In genomic region chr2:44931177-44931795, GRCh38 we compare ENCODE assay signal across 16 cellular contexts. TPM values are rescaled to one million over a fixed set of nuclear protein-coding genes. Genes with fewer than 3 reads are reported as not detected.
"Had no signal": no experiment of that assay in that cellular context is flagged by ENCODE, and none has a peak within 500 bp of the region (broad histone marks: within the 10 kb centered on the region; RNA-seq: fewer than 3 reads in every experiment).

No MANE protein-coding gene starts in this region.

- H3K27ac Mint-ChIP-seq: nephron had no signal

- H3K36me3 Mint-ChIP-seq: activated naive CD4-positive, alpha-beta T cell treated with anti-CD3 and anti-CD28 coated beads, Interleukin-2, amount 10 ng/mL, durations not matched to agents 7 days and 5 days had no signal

- H3K9me3 Mint-ChIP-seq: activated naive CD4-positive, alpha-beta T cell treated with anti-CD3 and anti-CD28 coated beads, Interleukin-2, amount 10 ng/mL, durations not matched to agents 7 days and 5 days; T-helper 2 cell treated with Interferon-gamma antibody and Interleukin-4, amounts not matched to agents 5 μg/mL and 100 μg/mL, for 36 hours had no signal

- H3K27ac ChIP-seq: body of pancreas, esophagus muscularis mucosa, left lung, right atrium auricular region, thyroid gland, vagina had no signal

- DNase-seq: activated CD4-positive, alpha-beta T cell treated with anti-CD3 and anti-CD28 coated beads, Interleukin-2, amount 50 U/mL, for 48 hours; activated CD4-positive, CD25-positive, alpha-beta regulatory T cell treated with anti-CD3 and anti-CD28 coated beads, Interleukin-2, amount 50 U/mL, for 72 hours; activated naive CD4-positive, alpha-beta T cell treated with anti-CD3 and anti-CD28 coated beads, Interleukin-2, amount 10 ng/mL, durations not matched to agents 7 days and 5 days; body of pancreas; dermis blood vessel endothelial cell; foreskin fibroblast; left lung; mesenchymal stem cell; small intestine; thyroid gland had no signal

- ATAC-seq: body of pancreas, left lung had no signal

- H3K4me3 ChIP-seq: body of pancreas, esophagus muscularis mucosa, left lung, right atrium auricular region, thyroid gland, vagina had no signal

- H3K4me3 Mint-ChIP-seq: activated naive CD4-positive, alpha-beta T cell treated with anti-CD3 and anti-CD28 coated beads, Interleukin-2, amount 10 ng/mL, durations not matched to agents 7 days and 5 days had no signal

RNA-seq across cellular contexts. Expression of gene SIX3, which starts 10.2 kb away (rescaled TPM):
- total RNA-seq: dermis blood vessel endothelial cell, left lung, osteocyte, right atrium auricular region, thyroid gland, vagina had no signal
